14 cellular contexts compared by ENCODE assay signal in genomic region chr20:48636301-48636700, GRCh38.
DNase-seq lines count a peak whose midpoint lies in the region; ATAC-seq, FAIRE-seq and TF ChIP-seq lines count a peak whose summit lies in the region.
"Had no signal": no experiment of that assay in that cellular context is flagged by ENCODE, and none has a peak within 500 bp of the region (broad histone marks: within the 10 kb centered on the region; RNA-seq: fewer than 3 reads in every experiment).

No MANE protein-coding gene starts in this region.

- H4K91ac ChIP-seq in neuronal stem cell (ENCODE audit: low read depth, low read length, poor library complexity) = no peak overlapping the region

- peaks cover 5% of the 10 kb centered on the region; the same call in 2 of the 3 replicates for H3K36me3 Mint-ChIP-seq in GM23338 (ENCODE audit: low read depth)

- H3K27me3 ChIP-seq in SK-N-SH (ENCODE audit: insufficient read depth) = no peaks in the 10 kb centered on the region
- H3K27me3 ChIP-seq in GM23338 (ENCODE audit: insufficient read depth) = no peaks in the 10 kb centered on the region
- no peaks in the 10 kb centered on the region for H3K27me3 ChIP-seq in K562 (ENCODE audit: control insufficient read depth in 2 of 2, insufficient read depth in 2 of 2, low read length in 2 of 2)
- no peaks in the 10 kb centered on the region for H3K27me3 ChIP-seq in neuronal stem cell (ENCODE audit: control insufficient read depth in 3 of 3, insufficient read depth in 3 of 3, low read depth in 1 of 3, low read length in 3 of 3)
- H3K27me3 ChIP-seq: SJSA1 had no signal

- no peak for FAIRE-seq in K562 (lab: Jason Lieb, UNC)
- FAIRE-seq: GM19239 had no signal

- peaks cover 2% of the 10 kb centered on the region for H3K9me1 ChIP-seq in K562 (ENCODE audit: control insufficient read depth, insufficient read depth, low read length)

- peaks cover under 1% of the 10 kb centered on the region; the same call in 1 of the 3 replicates for H3K4me1 Mint-ChIP-seq in GM23338

- peaks cover 7% of the 10 kb centered on the region for H3K27me3 Mint-ChIP-seq in GM23338 (ENCODE audit: insufficient read depth, low read depth, poor library complexity)
- H3K27me3 Mint-ChIP-seq: CD4-positive, alpha-beta T cell had no signal

- POLR2A ChIA-PET in SK-N-SH (lab: Yijun Ruan, JAX) = no interaction called here
- POLR2A ChIA-PET in K562 (lab: Yijun Ruan, JAX) = no interaction called here

- peak overlapping the region; percentile 48 for H3K18ac ChIP-seq in neuronal stem cell (ENCODE audit: low read length)

- BruUV-seq in K562 (replicated peaks; lab: Mats Ljungman, UMichigan) = no TSS peak

- H3K4me1 ChIP-seq in SK-N-SH (ENCODE audit: control insufficient read depth in 1 of 2, insufficient read depth in 2 of 2, low read depth in 1 of 2, low read length in 1 of 2) (peaks cover 0 to 20% of the 10 kb centered on the region in 2 experiments; a peak in 1 of 4 replicates), GM23338 (ENCODE audit: insufficient read depth) (no peaks in the 10 kb centered on the region), K562 (replicated peaks in 1 of 2; ENCODE audit: control insufficient read depth in 2 of 2, insufficient read depth in 2 of 2, low read length in 2 of 2) (peaks cover 0 to 17% of the 10 kb centered on the region in 2 experiments; a peak in 1 of 5 replicates), neuronal stem cell (ENCODE audit: control insufficient read depth in 2 of 2, insufficient read depth in 1 of 2, low read depth in 1 of 2, low read length in 2 of 2) (no peaks in the 10 kb centered on the region)

- H2BK120ac ChIP-seq in neuronal stem cell (ENCODE audit: low read depth, low read length) = no peak overlapping the region

- H3K27ac Mint-ChIP-seq in GM23338 = no peak overlapping the region
- H3K27ac Mint-ChIP-seq: HFFc6 had no signal

- peak overlapping the region; percentile 42 for H3K14ac ChIP-seq in neuronal stem cell (ENCODE audit: low read length)

- ATAC-seq in SK-N-SH treated with all-trans-retinoic acid at 6 μM for 48 hours = no peak
- peak; percentile 43 for ATAC-seq in GM23338
- ATAC-seq in K562 = no peak

- H3K27ac ChIP-seq in SK-N-SH (ENCODE audit: low read depth in 2 of 2, low read length in 1 of 2) (no peak overlapping the region), GM23338 (ENCODE audit: low read depth) (no peak overlapping the region), K562 (ENCODE audit: extremely low read depth, low read depth, low read length) (no peak overlapping the region), neuronal stem cell (replicated peaks; ENCODE audit: low read length) (no peak overlapping the region)
- H3K27ac ChIP-seq: GM23248, HL-60, SJSA1 had no signal

- in situ Hi-C loops in K562 (cut with MboI) = no loop called here

- no peak overlapping the region for H2BK15ac ChIP-seq in neuronal stem cell (ENCODE audit: low read length)

- H4K8ac ChIP-seq in neuronal stem cell (ENCODE audit: low read depth, low read length) = no peak overlapping the region

- H3K4me3 Mint-ChIP-seq in GM23338 = no peak overlapping the region
- H3K4me3 Mint-ChIP-seq: CD4-positive, alpha-beta T cell; HFFc6 had no signal

- H3K9me3 ChIP-seq in SK-N-SH (no peaks in the 10 kb centered on the region), K562 (replicated peaks; ENCODE audit: control insufficient read depth, insufficient read depth, low read depth, low read length) (no peaks in the 10 kb centered on the region), neuronal stem cell (replicated peaks in 1 of 2; ENCODE audit: control insufficient read depth in 2 of 2, insufficient read depth in 1 of 2, low read depth in 1 of 2, low read length in 2 of 2) (no peaks in the 10 kb centered on the region)
- H3K9me3 ChIP-seq: SJSA1 had no signal

- H3K9ac ChIP-seq in SK-N-SH (no peak overlapping the region), K562 (ENCODE audit: insufficient read depth in 1 of 2, low read depth in 2 of 2, low read length in 2 of 2) (no peak overlapping the region), neuronal stem cell (ENCODE audit: low read depth, low read length, poor library complexity) (peak overlapping the region; percentile 26)
- H3K9ac ChIP-seq: GM23248 had no signal

- H2BK12ac ChIP-seq in neuronal stem cell (ENCODE audit: low read length) = peak overlapping the region; percentile 44

- TF ChIP-seq POLR2A in K562 (conservative IDR thresholded peaks at IDR 0.05) = no peak

- H4K20me1 ChIP-seq in SK-N-SH (ENCODE audit: insufficient read depth) (no peaks in the 10 kb centered on the region), GM23338 (replicated peaks; ENCODE audit: insufficient read depth) (no peaks in the 10 kb centered on the region), K562 (replicated peaks; ENCODE audit: control insufficient read depth, insufficient read depth, low read length) (peaks cover 11% of the 10 kb centered on the region; the same call in 1 of the 2 replicates)

- intact Hi-C loops in K562 (cut with micrococcal nuclease) = loop anchor here (10.0 kb wide), 1 partner anchor 468 kb away; no protein-coding TSS in a partner anchor

- H3K9me3 Mint-ChIP-seq in GM23338 = no peaks in the 10 kb centered on the region
- H3K9me3 Mint-ChIP-seq: CD4-positive, alpha-beta T cell; HFFc6 had no signal

- 94% methylated on average over 19 of the region's 26 CpGs for WGBS in SK-N-SH (ENCODE audit: low lambda C conversion rate)
- 46% methylated on average over 19 of the region's 26 CpGs for WGBS in K562 (ENCODE audit: insufficient coverage, low coverage, missing lambda C conversion rate)
- no CpG with 5 or more reads among the region's 26 CpGs for WGBS in neuronal stem cell (ENCODE audit: extremely low coverage in 2 of 2, insufficient read length in 2 of 2, insufficient replicate concordance in 1 of 2), 2 donors

- no peak for TF ChIP-seq RAD21 in SK-N-SH (IDR thresholded peaks at IDR 0.05; ENCODE audit: low read length)
- TF ChIP-seq RAD21 in K562 (CRISPR knock-in tag; conservative IDR thresholded peaks at IDR 0.05 in 1 of 2, IDR thresholded peaks at IDR 0.05 in 1 of 2) = no peak

- no peak overlapping the region for H2BK5ac ChIP-seq in neuronal stem cell (ENCODE audit: low read length)

- no peak overlapping the region for H3K4me2 ChIP-seq in SK-N-SH
- H3K4me2 ChIP-seq in GM23338 = no peak overlapping the region
- H3K4me2 ChIP-seq in K562 (ENCODE audit: insufficient read depth, low read length) = no peak overlapping the region
- H3K4me2 ChIP-seq in neuronal stem cell (ENCODE audit: insufficient read depth, low read length, poor library complexity, severe bottlenecking) = no peak overlapping the region

- no peaks in the 10 kb centered on the region for H3K79me1 ChIP-seq in neuronal stem cell (ENCODE audit: low read depth, low read length)

- peak overlapping the region; percentile 14 for H3K23ac ChIP-seq in neuronal stem cell (ENCODE audit: low read depth, low read length, poor library complexity)

- H3K36me3 ChIP-seq in SK-N-SH (replicated peaks in 1 of 2; ENCODE audit: control insufficient read depth in 1 of 2, insufficient read depth in 2 of 2, low read length in 1 of 2) (no peaks in the 10 kb centered on the region), GM23338 (ENCODE audit: insufficient read depth) (no peaks in the 10 kb centered on the region), K562 (ENCODE audit: control insufficient read depth, insufficient read depth, low read length) (peaks cover 4% of the 10 kb centered on the region; the same call in 1 of the 3 replicates), neuronal stem cell (replicated peaks in 1 of 2; ENCODE audit: control insufficient read depth in 2 of 2, insufficient read depth in 2 of 2, low read length in 2 of 2) (peaks cover 0 to 100% of the 10 kb centered on the region in 2 donors)

- CTCF ChIA-PET in SK-N-SH (lab: Yijun Ruan, JAX) (interaction anchor here (0.6 to 10.4 kb wide), 11 partner anchors 14 to 959 kb away, joined by 3 to 105 read pairs (median 3); no protein-coding TSS in a partner anchor), K562 (lab: Yijun Ruan, JAX; ENCODE audit: low intra/inter-chr PET ratio) (interaction anchor here (0.9 to 2.6 kb wide), 5 partner anchors 21 to 351 kb away, joined by 3 to 20 read pairs (median 4); no protein-coding TSS in a partner anchor)

- H2AK5ac ChIP-seq in neuronal stem cell (ENCODE audit: low read depth, low read length) = no peak overlapping the region

- H3F3A ChIP-seq in SK-N-SH (replicated peaks; ENCODE audit: insufficient read depth) (no peaks in the 10 kb centered on the region), GM23338 (replicated peaks; ENCODE audit: low read depth) (no peaks in the 10 kb centered on the region)

- H3K4me3 ChIP-seq in SK-N-SH (ENCODE audit: low read depth in 2 of 2, low read length in 1 of 2) (no peak overlapping the region), GM23338 (no peak overlapping the region), K562 (no peak overlapping the region), neuronal stem cell (ENCODE audit: low read length in 2 of 2) (no peak overlapping the region)
- H3K4me3 ChIP-seq: GM23248, SJSA1 had no signal

- H2AFZ ChIP-seq in SK-N-SH (ENCODE audit: low read depth) = no peak overlapping the region
- H2AFZ ChIP-seq in GM23338 = no peak overlapping the region
- no peak overlapping the region for H2AFZ ChIP-seq in K562 (ENCODE audit: low read depth, low read length)
- no peak overlapping the region for H2AFZ ChIP-seq in neuronal stem cell (ENCODE audit: low read length)
- H2AFZ ChIP-seq: GM23248 had no signal

- no peak overlapping the region for H3K4ac ChIP-seq in neuronal stem cell (ENCODE audit: low read length)

- H3K9me2 ChIP-seq in SK-N-SH (no peaks in the 10 kb centered on the region), GM23338 (ENCODE audit: insufficient read depth) (no peaks in the 10 kb centered on the region)

- TF ChIP-seq CTCF in SK-N-SH (IDR thresholded peaks at IDR 0.05) (no peak), GM23338 (conservative IDR thresholded peaks at IDR 0.05; ENCODE audit: low read depth in 2 of 2) (no peak), K562 (IDR thresholded peaks at IDR 0.05 in 2 of 3, conservative IDR thresholded peaks at IDR 0.05 in 1 of 3; ENCODE audit: insufficient read depth in 2 of 3, low read depth in 1 of 3, low read length in 3 of 3) (no peak)

- no peaks in the 10 kb centered on the region for H3K79me2 ChIP-seq in SK-N-SH (ENCODE audit: insufficient read depth)
- no peaks in the 10 kb centered on the region for H3K79me2 ChIP-seq in GM23338 (replicated peaks; ENCODE audit: insufficient read depth)
- H3K79me2 ChIP-seq in K562 (ENCODE audit: control insufficient read depth, insufficient read depth, low read length) = no peaks in the 10 kb centered on the region

- TF ChIP-seq EP300 in SK-N-SH (IDR thresholded peaks at IDR 0.05; ENCODE audit: borderline replicate concordance in 1 of 2, low read depth in 1 of 2, low read length in 1 of 2) (no peak), K562 (IDR thresholded peaks at IDR 0.05; ENCODE audit: low read length) (no peak)

- DNase-seq in SK-N-SH = peak; percentile 31
- DNase-seq in GM23338 (ENCODE audit: low spot score) = no peak
- no peak for DNase-seq in K562 (ENCODE audit: extremely low read depth in 1 of 4, low spot score in 3 of 4)
- DNase-seq in neuronal stem cell (ENCODE audit: low spot score) = no peak
- no peak for DNase-seq in GDM1 (lab: John Stamatoyannopoulos, UW)
- DNase-seq in SKM-1 (lab: John Stamatoyannopoulos, UW; ENCODE audit: unreplicated experiment) = no peak
- DNase-seq in 8988T = no peak

TF ChIP-seq in GM23338, 12 proteins besides CTCF, POLR2A, EP300 and RAD21 (continues in another document):
- TF ChIP-seq EZH2phosphoT487 (IDR thresholded peaks at IDR 0.05; ENCODE audit: unreplicated experiment) = no peak

TF ChIP-seq in K562, 482 proteins besides CTCF, POLR2A, EP300 and RAD21 (continues in another document):
- no peak for TF ChIP-seq HNRNPL (IDR thresholded peaks at IDR 0.05; ENCODE audit: low read depth, low read length)

Comparison
In these comparisons a context has a peak if more than half of its experiments do, and no peak if none do; other contexts are left out.
1. Of the 27 proteins assayed by ChIP-seq in both K562 and SK-N-SH: peak only in K562: ZBTB33; only in SK-N-SH: none; in both: none; in neither: 26.